Comparison of ENCODE assay signal across 8 cellular contexts in genomic region chr19:33373701-33374405, GRCh38.
DNase-seq lines count a peak whose midpoint lies in the region; ATAC-seq and TF ChIP-seq lines count a peak whose summit lies in the region.

Gene CEBPG (plus strand): TSS chr19:33373709. CDS start chr19:33379240, 5,531 bp downstream.

- H3K36me3 ChIP-seq in HUES6 (ENCODE audit: control insufficient read depth, insufficient read depth, low read length) (0 out of 2 replicates have a peak, but pooled peaks cover 3% of the 10 kb centered on the region), brain microvascular endothelial cell (replicated peaks) (no peaks in the 10 kb centered on the region)

- in situ Hi-C loops in brain microvascular endothelial cell (cut with HindIII; ENCODE audit: low pct_ligation_motif_present, low sequenced_read_pairs), result no loop called here

- TF ChIP-seq CTCF in brain microvascular endothelial cell (IDR thresholded peaks at IDR 0.05; ENCODE audit: low read depth, low read length, missing control alignments), result peak; percentile 12

- no peaks in the 10 kb centered on the region for H3K9me3 ChIP-seq in HUES6 (ENCODE audit: control insufficient read depth, insufficient read depth, low read depth, low read length)

- H3K9ac ChIP-seq in HUES6 (ENCODE audit: low read length), result peak within 1 kb of the TSS; percentile 97

- peak within 1 kb of the TSS; percentile 95 for H3K4me3 ChIP-seq in HUES6 (ENCODE audit: low read depth, low read length)
- peak within 1 kb of the TSS; percentile 73 for H3K4me3 ChIP-seq in brain microvascular endothelial cell (ENCODE audit: low read depth, low read length)

- H3K27ac ChIP-seq in HUES6 (ENCODE audit: low read depth, low read length) (peak within 1 kb of the TSS; percentile 90; the same call in 1 of the 2 replicates), brain microvascular endothelial cell (peak within 1 kb of the TSS; percentile 96)

- H3K27me3 ChIP-seq in HUES6 (ENCODE audit: control insufficient read depth, insufficient read depth, low read length) (no peaks in the 10 kb centered on the region), brain microvascular endothelial cell (replicated peaks) (no peaks in the 10 kb centered on the region)

- peak; percentile 50 for ATAC-seq in GM21528 (IDR thresholded peaks at IDR 0.05; ENCODE audit: low FRiP score, unreplicated experiment)

- peak; percentile 23 for DNase-seq in DMS153 treated with DMSO at 0.1 percent for 48 hours (lab: John Stamatoyannopoulos, UW; ENCODE audit: unreplicated experiment)
- DNase-seq in DMS153 (lab: John Stamatoyannopoulos, UW), result no peak
- peak; percentile 45 for DNase-seq in T follicular helper cell (ENCODE audit: low read depth)
- DNase-seq in brain microvascular endothelial cell, result no peak
- peak; percentile 78 for DNase-seq in iPS-NIHi11 (ENCODE audit: low spot score)
- peak; percentile 69 for DNase-seq in stimulated activated CD4-positive, alpha-beta T cell treated with anti-CD3 and anti-CD28 coated beads, Interleukin-15, amount 100 ng/mL, for 24 hours

- H3K4me1 ChIP-seq in HUES6 (ENCODE audit: control insufficient read depth, insufficient read depth, low read length), result peaks cover 35% of the 10 kb centered on the region

Comparison
In these comparisons a context has a peak if more than half of its experiments do, and no peak if none do; other contexts are left out.
1. DNase-seq: peak in DMS153 treated with DMSO at 0.1 percent for 48 hours (single experiment), T follicular helper cell (single experiment), iPS-NIHi11 (single experiment) and stimulated activated CD4-positive, alpha-beta T cell treated with anti-CD3 and anti-CD28 coated beads, Interleukin-15, amount 100 ng/mL, for 24 hours (single experiment); none in DMS153 (single experiment) and brain microvascular endothelial cell (single experiment).